ENCODE assay signal across 8 cellular contexts in the genomic region with DNA sequence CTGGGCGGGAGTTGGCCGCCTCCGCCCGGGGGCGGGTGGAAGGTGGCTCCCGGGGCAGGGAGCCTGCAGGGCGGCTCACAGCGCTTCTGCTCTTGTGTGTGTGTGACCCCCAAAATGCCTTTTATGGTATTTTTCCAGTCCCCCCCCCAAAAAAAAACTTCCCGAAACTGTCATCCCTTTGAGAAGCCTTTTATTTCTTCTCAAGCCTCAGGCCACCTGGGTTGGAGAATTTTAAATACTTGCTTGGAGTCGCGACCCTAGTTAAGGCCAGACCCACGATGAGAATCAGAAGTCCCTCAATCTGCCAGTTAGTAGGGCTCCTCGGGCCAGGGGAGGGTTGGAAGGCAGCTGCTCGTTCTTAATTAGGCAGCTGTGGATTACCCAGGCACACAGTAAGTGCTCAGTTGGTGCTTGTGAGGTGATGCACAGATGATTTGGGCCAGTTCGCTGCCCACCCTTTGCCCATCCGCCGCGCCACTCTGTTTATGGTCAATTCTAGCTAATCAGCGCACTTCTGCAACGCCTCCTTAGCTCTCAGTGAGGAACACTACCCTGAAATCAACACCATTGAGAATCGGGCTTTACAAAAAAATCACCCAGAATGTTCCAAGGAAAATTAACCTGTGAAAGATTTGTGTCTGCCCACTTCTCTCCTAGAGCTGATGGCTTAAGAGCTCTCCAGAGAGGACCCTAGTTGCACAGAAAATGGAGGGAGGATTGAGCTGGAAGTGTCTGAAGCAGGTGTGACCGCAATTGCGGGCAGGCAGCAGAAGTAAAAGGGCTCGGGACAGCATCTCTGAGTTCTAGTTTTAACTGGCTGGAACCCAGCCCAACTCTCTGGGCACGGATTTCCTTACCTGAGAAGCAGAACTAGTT. TPM values are rescaled to one million over a fixed set of nuclear protein-coding genes. Genes with fewer than 3 reads are reported as not detected.
DNase-seq lines count a peak whose midpoint lies in the region; ATAC-seq and TF ChIP-seq lines count a peak whose summit lies in the region.

No MANE protein-coding gene starts in this region.

- 5 to 8% (median 7%) methylated on average over 25 of the region's 25 CpGs for WGBS in stomach, 5 donors

- H3K9me3 ChIP-seq in HUES6 (ENCODE audit: control insufficient read depth, insufficient read depth, low read depth, low read length) (no peaks in the 10 kb centered on the region), iPS-20b (ENCODE audit: insufficient read depth, low read depth, low read length) (no peaks in the 10 kb centered on the region), stomach (no peaks in the 10 kb centered on the region)

- H3K4me3 Mint-ChIP-seq in activated naive CD8-positive, alpha-beta T cell treated with anti-CD3 and anti-CD28 coated beads, Interleukin-2, amount 50 U/mL, for 24 hours = peak overlapping the region; percentile 74

- H3K27me3 ChIP-seq in HUES6 (ENCODE audit: control insufficient read depth, insufficient read depth, low read length) = peaks cover 100% of the 10 kb centered on the region
- H3K27me3 ChIP-seq in iPS-20b (ENCODE audit: insufficient read depth, low read length) = peaks cover 100% of the 10 kb centered on the region
- peaks cover 0 to 27% (median 16%) of the 10 kb centered on the region in 3 donors for H3K27me3 ChIP-seq in stomach

- peaks cover 13% of the 10 kb centered on the region for H3K4me1 Mint-ChIP-seq in activated naive CD8-positive, alpha-beta T cell treated with anti-CD3 and anti-CD28 coated beads, Interleukin-2, amount 50 U/mL, for 24 hours

- ATAC-seq in activated naive CD8-positive, alpha-beta T cell treated with anti-CD3 and anti-CD28 coated beads, Interleukin-2, amount 50 U/mL, for 24 hours = peak; percentile 24
- ATAC-seq in HG03442 (IDR thresholded peaks at IDR 0.05; ENCODE audit: unreplicated experiment) = no peak

- peaks cover 45% of the 10 kb centered on the region for H3K27me3 Mint-ChIP-seq in activated naive CD8-positive, alpha-beta T cell treated with anti-CD3 and anti-CD28 coated beads, Interleukin-2, amount 50 U/mL, for 24 hours

- H3K4me3 ChIP-seq in GM08714 (ENCODE audit: low read length) = peak overlapping the region; percentile 61; the same call in 1 of the 2 replicates
- H3K4me3 ChIP-seq in HUES6 (ENCODE audit: low read depth, low read length) = peak overlapping the region; percentile 52
- H3K4me3 ChIP-seq in iPS-20b (ENCODE audit: low read length) = peak overlapping the region; percentile 74
- H3K4me3 ChIP-seq in stomach = peak overlapping the region; percentile 78 to 89 (median 88)

- peaks cover 10% of the 10 kb centered on the region for H3K4me1 ChIP-seq in HUES6 (ENCODE audit: control insufficient read depth, insufficient read depth, low read length)
- H3K4me1 ChIP-seq in iPS-20b (ENCODE audit: insufficient read depth, low read length) = peaks cover 3% of the 10 kb centered on the region; the same call in 1 of the 2 replicates
- peaks cover 7 to 36% (median 32%) of the 10 kb centered on the region in 4 donors for H3K4me1 ChIP-seq in stomach

- H3K9ac ChIP-seq in HUES6 (ENCODE audit: low read length) (no peak overlapping the region), iPS-20b (ENCODE audit: low read depth, low read length) (peak overlapping the region; percentile 30; the same call in 1 of the 2 replicates)

- H3K36me3 Mint-ChIP-seq in activated naive CD8-positive, alpha-beta T cell treated with anti-CD3 and anti-CD28 coated beads, Interleukin-2, amount 50 U/mL, for 24 hours (ENCODE audit: low read depth) = no peaks in the 10 kb centered on the region

- no peaks in the 10 kb centered on the region for H3K36me3 ChIP-seq in HUES6 (ENCODE audit: control insufficient read depth, insufficient read depth, low read length)
- H3K36me3 ChIP-seq in iPS-20b (ENCODE audit: insufficient read depth, low read depth, low read length) = no peaks in the 10 kb centered on the region
- no peaks in the 10 kb centered on the region for H3K36me3 ChIP-seq in stomach

- no peak overlapping the region for H3K27ac Mint-ChIP-seq in activated naive CD8-positive, alpha-beta T cell treated with anti-CD3 and anti-CD28 coated beads, Interleukin-2, amount 50 U/mL, for 24 hours

- H3K27ac ChIP-seq in HUES6 (ENCODE audit: low read depth, low read length) (no peak overlapping the region), iPS-20b (ENCODE audit: low read length) (no peak overlapping the region), stomach (peak overlapping the region in 4 of 5 donors; percentile 52 to 76 (median 66))

- no peak for TF ChIP-seq EP300 in stomach (IDR thresholded peaks at IDR 0.05)

- peak; percentile 6 for DNase-seq in activated naive CD8-positive, alpha-beta T cell treated with anti-CD3 and anti-CD28 coated beads, Interleukin-2, amount 50 U/mL, for 24 hours
- DNase-seq in stomach = peak; percentile 38
- no peak for DNase-seq in inferior parietal cortex (ENCODE audit: extremely low spot score)
- DNase-seq in DMS114 treated with DMSO at 0.1 percent for 48 hours (lab: John Stamatoyannopoulos, UW; ENCODE audit: unreplicated experiment) = no peak

- intact Hi-C loops in stomach (cut with DNase I; ENCODE audit: low total_unique reads) = no loop called here

- H3K9me3 Mint-ChIP-seq in activated naive CD8-positive, alpha-beta T cell treated with anti-CD3 and anti-CD28 coated beads, Interleukin-2, amount 50 U/mL, for 24 hours = no peaks in the 10 kb centered on the region

- TF ChIP-seq POLR2A in stomach (IDR thresholded peaks at IDR 0.05) = no peak

- TF ChIP-seq CTCF in stomach (IDR thresholded peaks at IDR 0.05) = no peak

RNA-seq across cellular contexts. Expression of a gene that starts 0.6 kb away (rescaled TPM):
- 10 to 100 TPM in 3 of 5 donors, 1 to 10 TPM in 1, under 1 TPM in 1; 0.58 to 35.9 (median 16.9) TPM for total RNA-seq in stomach
- polyA plus RNA-seq in stomach = 10 to 100 TPM in 1 of 3 donors, 1 to 10 TPM in 2; 7.1 to 10.1 (median 9.8) TPM

Comparison
In these comparisons a context has a peak if more than half of its experiments do, and no peak if none do; other contexts are left out.
1. H3K27ac ChIP-seq: peak in stomach (4 of 5); none in HUES6 (single experiment) and iPS-20b (single experiment).
2. DNase-seq: peak in activated naive CD8-positive, alpha-beta T cell treated with anti-CD3 and anti-CD28 coated beads, Interleukin-2, amount 50 U/mL, for 24 hours (single experiment) and stomach (single experiment); none in inferior parietal cortex (single experiment) and DMS114 treated with DMSO at 0.1 percent for 48 hours (single experiment).
3. Peak in every context shown above with its lines, with median percentiles within 50 percentile points of each other: H3K4me3 ChIP-seq.